1 cellular context compared by ENCODE assay signal in the genomic region with DNA sequence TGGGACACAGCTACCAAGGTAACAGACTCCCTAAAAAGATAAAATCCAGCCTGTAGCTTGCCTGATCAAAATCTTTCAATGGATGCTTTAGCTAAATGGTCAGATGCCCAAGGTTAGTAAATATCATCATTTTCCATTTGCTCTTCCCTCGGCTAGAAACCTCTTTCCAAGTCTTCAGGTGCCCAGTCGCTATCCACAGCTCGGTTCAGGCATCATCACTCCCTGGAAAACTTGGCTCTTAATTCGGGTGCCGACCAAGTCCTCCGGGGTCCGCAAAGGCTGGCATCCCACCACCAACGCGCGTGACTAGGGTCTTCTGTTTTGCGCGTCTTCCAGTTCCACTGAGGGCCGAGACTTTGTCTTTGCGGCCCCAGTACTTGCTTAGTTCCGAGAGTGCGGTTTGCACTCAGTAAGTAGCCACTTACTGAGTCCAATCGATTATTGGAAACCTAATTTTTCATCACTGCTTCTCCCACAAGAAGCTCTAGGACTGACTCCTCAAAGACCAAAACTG.
TF ChIP-seq lines count a peak whose summit lies in the region.

No MANE protein-coding gene starts in this region.

TF ChIP-seq in HepG2, 621 proteins besides CTCF, POLR2A, EP300 and RAD21:
- no peak for TF ChIP-seq LRRFIP1 (CRISPR knock-in tag; conservative IDR thresholded peaks at IDR 0.05)
- no peak for TF ChIP-seq ZNF235 (CRISPR knock-in tag; IDR thresholded peaks at IDR 0.05; ENCODE audit: borderline replicate concordance)
- TF ChIP-seq SRSF4 (IDR thresholded peaks at IDR 0.05; ENCODE audit: low read depth, low read length, poor library complexity, severe bottlenecking), result no peak
- 0 out of 2 replicates have a peak, but pooled peaks have one; percentile 18 for TF ChIP-seq DNMT3B (CRISPR knock-in tag; conservative IDR thresholded peaks at IDR 0.05)
- TF ChIP-seq ELF4 (CRISPR knock-in tag; IDR thresholded peaks at IDR 0.05; ENCODE audit: borderline replicate concordance), result 0 out of 2 replicates have a peak, but pooled peaks have one; percentile 65
- TF ChIP-seq PHF21A (CRISPR knock-in tag; IDR thresholded peaks at IDR 0.05), result 0 out of 2 replicates have a peak, but pooled peaks have one; percentile 1
- no peak for TF ChIP-seq CSRNP1 (CRISPR knock-in tag; IDR thresholded peaks at IDR 0.05)
- TF ChIP-seq SNAPC5 (CRISPR knock-in tag; IDR thresholded peaks at IDR 0.05; ENCODE audit: borderline replicate concordance), result no peak
- TF ChIP-seq ZNF687 (CRISPR knock-in tag; IDR thresholded peaks at IDR 0.05), result peak; percentile 43; the same call in 1 of the 2 replicates
- TF ChIP-seq TMF1 (CRISPR knock-in tag; IDR thresholded peaks at IDR 0.05; ENCODE audit: low read depth), result no peak
- TF ChIP-seq ZBTB34 (CRISPR knock-in tag; IDR thresholded peaks at IDR 0.05), result 0 out of 2 replicates have a peak, but pooled peaks have one; percentile 8
- no peak for TF ChIP-seq TBL1XR1 (IDR thresholded peaks at IDR 0.05; ENCODE audit: borderline replicate concordance, low read length, partially characterized antibody)
- TF ChIP-seq ZNF800 (CRISPR knock-in tag; IDR thresholded peaks at IDR 0.05), result 0 out of 2 replicates have a peak, but pooled peaks have one; percentile 2
- TF ChIP-seq RARG (CRISPR knock-in tag; IDR thresholded peaks at IDR 0.05; ENCODE audit: low read depth), result 0 out of 2 replicates have a peak, but pooled peaks have one; percentile 46
- TF ChIP-seq, protein P1, sequence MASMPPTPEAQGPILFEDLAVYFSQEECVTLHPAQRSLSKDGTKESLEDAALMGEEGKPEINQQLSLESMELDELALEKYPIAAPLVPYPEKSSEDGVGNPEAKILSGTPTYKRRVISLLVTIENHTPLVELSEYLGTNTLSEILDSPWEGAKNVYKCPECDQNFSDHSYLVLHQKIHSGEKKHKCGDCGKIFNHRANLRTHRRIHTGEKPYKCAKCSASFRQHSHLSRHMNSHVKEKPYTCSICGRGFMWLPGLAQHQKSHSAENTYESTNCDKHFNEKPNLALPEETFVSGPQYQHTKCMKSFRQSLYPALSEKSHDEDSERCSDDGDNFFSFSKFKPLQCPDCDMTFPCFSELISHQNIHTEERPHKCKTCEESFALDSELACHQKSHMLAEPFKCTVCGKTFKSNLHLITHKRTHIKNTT (CRISPR knock-in tag; IDR thresholded peaks at IDR 0.05), result no peak
- no peak for TF ChIP-seq KMT2A (CRISPR knock-in tag; IDR thresholded peaks at IDR 0.05)
- TF ChIP-seq GLI4 (CRISPR knock-in tag; IDR thresholded peaks at IDR 0.05; ENCODE audit: borderline replicate concordance), result no peak
- no peak for TF ChIP-seq AGO2 (optimal IDR thresholded peaks at IDR 0.05; ENCODE audit: low read depth, low read length)
- TF ChIP-seq ONECUT2 (CRISPR knock-in tag; IDR thresholded peaks at IDR 0.05), result 0 out of 2 replicates have a peak, but pooled peaks have one; percentile 4
